Comparison of ENCODE assay signal across 15 cellular contexts in genomic region chr3:181735921-181736320, GRCh38. TPM values are rescaled to one million over a fixed set of nuclear protein-coding genes. Genes with fewer than 3 reads are reported as not detected.
A peak's percentile ranks its signal among the peaks of the same experiment; 100 is the strongest.
DNase-seq lines count a peak whose midpoint lies in the region; ATAC-seq, FAIRE-seq and TF ChIP-seq lines count a peak whose summit lies in the region.
"Had no signal": no experiment of that assay in that cellular context is flagged by ENCODE, and none has a peak within 500 bp of the region (broad histone marks: within the 10 kb centered on the region; RNA-seq: fewer than 3 reads in every experiment).

No MANE protein-coding gene starts in this region.

- no peak for TF ChIP-seq EP300 in upper lobe of left lung (IDR thresholded peaks at IDR 0.05)

- H3K9ac ChIP-seq in NT2/D1 (ENCODE audit: insufficient read length, low read depth) (peak overlapping the region; percentile 21), neural progenitor cell (no peak overlapping the region)
- H3K9ac ChIP-seq: KMS-11 had no signal

- no peak for FAIRE-seq in GM12891 (lab: Jason Lieb, UNC)
- FAIRE-seq: H1, RCC 7860 had no signal

- DNase-seq in GM23338 (ENCODE audit: low spot score) (no peak), NT2/D1 (ENCODE audit: low read depth, low spot score) (no peak), caudate nucleus (lab: John Stamatoyannopoulos, UW) (no peak), neural progenitor cell (ENCODE audit: low spot score) (no peak), hepatocyte (ENCODE audit: low spot score) (no peak), GM12891 (ENCODE audit: insufficient read length, low spot score) (no peak), upper lobe of left lung (no peak)
- DNase-seq: COR-L47, NCI-H1436, NCI-H748 treated with DMSO at 0.1 percent for 48 hours, Right ventricle myocardium superior had no signal

- 61% methylated on average over 7 of the region's 7 CpGs for whole genome bisulfite sequencing in hepatocyte (ENCODE audit: low lambda C conversion rate, missing lambda C conversion rate)
- 63 to 66% methylated on average over 7 of the region's 7 CpGs for WGBS in upper lobe of left lung, 2 donors

- H2AFZ ChIP-seq in GM23338, result no peak overlapping the region
- H2AFZ ChIP-seq in neural progenitor cell (replicated peaks), result no peak overlapping the region
- no peak overlapping the region for H2AFZ ChIP-seq in hepatocyte

- H4K20me1 ChIP-seq in GM23338 (replicated peaks; ENCODE audit: insufficient read depth), result no peaks in the 10 kb centered on the region
- H4K20me1 ChIP-seq in neural progenitor cell (ENCODE audit: low read depth), result no peaks in the 10 kb centered on the region
- H4K20me1 ChIP-seq in hepatocyte (ENCODE audit: insufficient read depth, poor library complexity, severe bottlenecking), result no peaks in the 10 kb centered on the region

- H3K9me3 ChIP-seq in NT2/D1 (ENCODE audit: insufficient read depth, low read length) (no peaks in the 10 kb centered on the region), neural progenitor cell (ENCODE audit: low read depth) (no peaks in the 10 kb centered on the region), hepatocyte (ENCODE audit: low read depth) (no peaks in the 10 kb centered on the region), upper lobe of left lung (no peaks in the 10 kb centered on the region)

- H3K27me3 ChIP-seq in GM23338 (ENCODE audit: insufficient read depth) (peaks cover 22% of the 10 kb centered on the region), NT2/D1 (ENCODE audit: insufficient read depth, insufficient read length) (no peaks in the 10 kb centered on the region), neural progenitor cell (no peaks in the 10 kb centered on the region), hepatocyte (peaks cover 6% of the 10 kb centered on the region), upper lobe of left lung (no peaks in the 10 kb centered on the region)

- H3F3A ChIP-seq in GM23338 (replicated peaks; ENCODE audit: low read depth) (peaks cover 2% of the 10 kb centered on the region; the same call in 1 of the 2 replicates), neural progenitor cell (ENCODE audit: low read depth) (peaks cover 23% of the 10 kb centered on the region)

- H3K27ac Mint-ChIP-seq in GM23338, result no peak overlapping the region
- peak overlapping the region; percentile 96 for H3K27ac Mint-ChIP-seq in neural progenitor cell

- TF ChIP-seq CTCF in GM23338 (conservative IDR thresholded peaks at IDR 0.05; ENCODE audit: low read depth in 2 of 2), result no peak
- no peak for TF ChIP-seq CTCF in neural progenitor cell (IDR thresholded peaks at IDR 0.05)
- TF ChIP-seq CTCF in hepatocyte (IDR thresholded peaks at IDR 0.05; ENCODE audit: poor library complexity), result no peak
- no peak for TF ChIP-seq CTCF in upper lobe of left lung (IDR thresholded peaks at IDR 0.05)

- H3K9me2 ChIP-seq in GM23338 (ENCODE audit: insufficient read depth), result no peaks in the 10 kb centered on the region
- no peaks in the 10 kb centered on the region for H3K9me2 ChIP-seq in hepatocyte (replicated peaks; ENCODE audit: insufficient read depth)

- H3K4me2 ChIP-seq in GM23338, result no peak overlapping the region
- peak overlapping the region; percentile 48 for H3K4me2 ChIP-seq in neural progenitor cell
- H3K4me2 ChIP-seq in hepatocyte, result no peak overlapping the region
- H3K4me2 ChIP-seq: KMS-11 had no signal

- no peak overlapping the region for H3K27ac ChIP-seq in GM23338 (ENCODE audit: low read depth)
- peak overlapping the region; percentile 19 for H3K27ac ChIP-seq in caudate nucleus (ENCODE audit: low read depth, low read length)
- H3K27ac ChIP-seq in neural progenitor cell, result no peak overlapping the region
- H3K27ac ChIP-seq in hepatocyte, result no peak overlapping the region
- no peak overlapping the region for H3K27ac ChIP-seq in upper lobe of left lung
- H3K27ac ChIP-seq: KMS-11 had no signal

- H3K9me3 Mint-ChIP-seq in GM23338 (no peaks in the 10 kb centered on the region), neural progenitor cell (no peaks in the 10 kb centered on the region)

- H3K4me3 Mint-ChIP-seq in GM23338 (no peak overlapping the region), neural progenitor cell (peak overlapping the region; percentile 31)

- peaks cover 22% of the 10 kb centered on the region for H3K27me3 Mint-ChIP-seq in GM23338 (ENCODE audit: insufficient read depth, low read depth, poor library complexity)
- H3K27me3 Mint-ChIP-seq in neural progenitor cell (ENCODE audit: insufficient read depth, low read depth), result peaks cover 4% of the 10 kb centered on the region

- H3K79me2 ChIP-seq in GM23338 (replicated peaks; ENCODE audit: insufficient read depth) (no peaks in the 10 kb centered on the region; the same call in 1 of the 2 replicates), neural progenitor cell (ENCODE audit: low read depth) (peaks cover 48% of the 10 kb centered on the region), hepatocyte (no peaks in the 10 kb centered on the region)

- H3K4me1 ChIP-seq in GM23338 (ENCODE audit: insufficient read depth) (peaks cover 36% of the 10 kb centered on the region), NT2/D1 (ENCODE audit: insufficient read depth, insufficient read length) (peaks cover 3% of the 10 kb centered on the region), neural progenitor cell (peaks cover 43% of the 10 kb centered on the region), hepatocyte (ENCODE audit: insufficient read depth) (no peaks in the 10 kb centered on the region), upper lobe of left lung (no peaks in the 10 kb centered on the region)

- TF ChIP-seq POLR2A in GM12891 (IDR thresholded peaks at IDR 0.05; ENCODE audit: low read depth, low read length), result no peak
- no peak for TF ChIP-seq POLR2A in upper lobe of left lung (IDR thresholded peaks at IDR 0.05)

- peak; percentile 51 for ATAC-seq in GM23338
- no peak for ATAC-seq in upper lobe of left lung (ENCODE audit: low FRiP score in 2 of 2)
- ATAC-seq: SK-N-SH treated with all-trans-retinoic acid at 6 μM for 48 hours had no signal

- H3K36me3 ChIP-seq in GM23338 (ENCODE audit: insufficient read depth) (no peaks in the 10 kb centered on the region), NT2/D1 (ENCODE audit: insufficient read depth, insufficient read length, low read length) (no peaks in the 10 kb centered on the region), neural progenitor cell (no peaks in the 10 kb centered on the region), hepatocyte (replicated peaks; ENCODE audit: insufficient read depth, low read depth) (no peaks in the 10 kb centered on the region), upper lobe of left lung (no peaks in the 10 kb centered on the region)

- H3K36me3 Mint-ChIP-seq in GM23338 (ENCODE audit: low read depth) (no peaks in the 10 kb centered on the region; the same call in 2 of the 3 replicates), neural progenitor cell (peaks cover 9% of the 10 kb centered on the region)

- H3K4me3 ChIP-seq in GM23338 (no peak overlapping the region), NT2/D1 (ENCODE audit: insufficient read length, low read depth) (no peak overlapping the region), neural progenitor cell (no peak overlapping the region), hepatocyte (no peak overlapping the region), upper lobe of left lung (no peak overlapping the region)

- H3K4me1 Mint-ChIP-seq in GM23338 (peaks cover 41% of the 10 kb centered on the region), neural progenitor cell (peaks cover 84% of the 10 kb centered on the region)

TF ChIP-seq in GM23338, 12 proteins besides CTCF, POLR2A, EP300 and RAD21 (continues in another document):
- TF ChIP-seq, protein P1, sequence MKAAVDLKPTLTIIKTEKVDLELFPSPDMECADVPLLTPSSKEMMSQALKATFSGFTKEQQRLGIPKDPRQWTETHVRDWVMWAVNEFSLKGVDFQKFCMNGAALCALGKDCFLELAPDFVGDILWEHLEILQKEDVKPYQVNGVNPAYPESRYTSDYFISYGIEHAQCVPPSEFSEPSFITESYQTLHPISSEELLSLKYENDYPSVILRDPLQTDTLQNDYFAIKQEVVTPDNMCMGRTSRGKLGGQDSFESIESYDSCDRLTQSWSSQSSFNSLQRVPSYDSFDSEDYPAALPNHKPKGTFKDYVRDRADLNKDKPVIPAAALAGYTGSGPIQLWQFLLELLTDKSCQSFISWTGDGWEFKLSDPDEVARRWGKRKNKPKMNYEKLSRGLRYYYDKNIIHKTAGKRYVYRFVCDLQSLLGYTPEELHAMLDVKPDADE (IDR thresholded peaks at IDR 0.05), result no peak
- no peak for TF ChIP-seq EZH2phosphoT487 (IDR thresholded peaks at IDR 0.05; ENCODE audit: unreplicated experiment)
- no peak for TF ChIP-seq CREB1 (CRISPR knock-in tag; IDR thresholded peaks at IDR 0.05; ENCODE audit: low read depth)

TF ChIP-seq in GM12891, 5 proteins besides CTCF, POLR2A, EP300 and RAD21:
- TF ChIP-seq PAX5 (IDR thresholded peaks at IDR 0.05; ENCODE audit: insufficient read depth, low read length, severe bottlenecking), result no peak
- no peak for TF ChIP-seq TAF1 (IDR thresholded peaks at IDR 0.05; ENCODE audit: low read depth, low read length)
- TF ChIP-seq POU2F2 (IDR thresholded peaks at IDR 0.05; ENCODE audit: low read depth, low read length), result no peak
- no peak for TF ChIP-seq POLR2AphosphoS5 (IDR thresholded peaks at IDR 0.05; ENCODE audit: low read depth, low read length)
- no peak for TF ChIP-seq SPI1 (IDR thresholded peaks at IDR 0.05; ENCODE audit: low read depth, low read length)

RNA-seq across cellular contexts. Expression of gene SOX2, which starts 24.2 kb away (rescaled TPM):
- total RNA-seq in GM23338 (2014; rRNA removed; shearing (Covaris generic)), result 211 and 228 TPM in 2 replicates
- 105 and 117 TPM in 2 replicates for polyA plus RNA-seq in GM23338 (2016; fragmentation: Nextera tagmentation; extraction: Ambion mirVana)
- total RNA-seq in neural progenitor cell (ENCODE audit: low replicate concordance), result 584 and 605 TPM in 2 replicates
- total RNA-seq in hepatocyte, result 2.4 and 3.5 TPM in 2 replicates
- polyA plus RNA-seq in hepatocyte, result 2.0 and 2.2 TPM in 2 replicates
- polyA plus RNA-seq in GM12891 (2012; ENCODE audit: low read depth, missing spikeins), result 0.03 TPM
- 10 to 100 TPM in 1 of 6 donors, 1 to 10 TPM in 4, under 1 TPM in 1; 0.57 to 16.4 (median 2.8) TPM for total RNA-seq in upper lobe of left lung

Comparison
In these comparisons a context has a peak if more than half of its experiments do, and no peak if none do; other contexts are left out.
1. RNA of gene SOX2, which starts 24.2 kb away (total RNA-seq): 584 to 605 TPM in neural progenitor cell and 211 to 228 TPM in GM23338; 2.4 to 3.5 TPM in hepatocyte and 0.57 to 16.4 TPM in upper lobe of left lung; every median in the first group is over 10 times any median in the second.